8 cellular contexts compared by ENCODE assay signal in genomic region chr6:109094351-109095035, GRCh38. TPM values are rescaled to one million over a fixed set of nuclear protein-coding genes. Genes with fewer than 3 reads are reported as not detected.
DNase-seq lines count a peak whose midpoint lies in the region; TF ChIP-seq lines count a peak whose summit lies in the region.

TSS of gene SESN1 (minus strand) at chr6:109094846. CDS start at chr6:109094073, 773 bp downstream.

- DNase-seq in ELR (ENCODE audit: low read depth) (peak; percentile 97), H4 (ENCODE audit: low spot score) (peak; percentile 85), LNCaP clone FGC (ENCODE audit: low read depth) (peak; percentile 46), SHP77 (lab: John Stamatoyannopoulos, UW) (peak; percentile 52 to 89), fibroblast of the aortic adventitia (ENCODE audit: low read depth) (peak; percentile 89), nephron progenitor cell (peak; percentile 94)
- DNase-seq in activated effector memory CD4-positive, alpha-beta T cell treated with Interleukin-2 at 50 U/mL for 16 hours = peak; percentile 74

- peak within 1 kb of the TSS; percentile 88 for H3K4me3 ChIP-seq in LNCaP clone FGC (ENCODE audit: low read depth, low read length)
- H3K4me3 ChIP-seq in fibroblast of the aortic adventitia (ENCODE audit: low read depth, low read length) = peak within 1 kb of the TSS; percentile 75

- TF ChIP-seq CTCF in LNCaP clone FGC (IDR thresholded peaks at IDR 0.05; ENCODE audit: control insufficient read depth, extremely low read depth, insufficient read depth) = peak; percentile 12; the same call in 1 of the 2 replicates
- TF ChIP-seq CTCF in fibroblast of the aortic adventitia (IDR thresholded peaks at IDR 0.05; ENCODE audit: insufficient read depth, low read length) = no peak
- TF ChIP-seq CTCF in nephron progenitor cell (IDR thresholded peaks at IDR 0.05) = no peak

- H3K4me1 Mint-ChIP-seq in nephron progenitor cell = peaks cover 52% of the 10 kb centered on the region
- H3K4me1 Mint-ChIP-seq in stimulated activated naive CD8-positive, alpha-beta T cell treated with anti-CD3 and anti-CD28 coated beads, Interleukin-15, Interleukin-2, amounts not matched to agents 100 ng/mL and 50 ng/mL, for 24 hours (ENCODE audit: low read depth) = peaks cover 62% of the 10 kb centered on the region

- no peaks in the 10 kb centered on the region for H3K27me3 Mint-ChIP-seq in nephron progenitor cell (ENCODE audit: low read depth, poor library complexity)
- no peaks in the 10 kb centered on the region for H3K27me3 Mint-ChIP-seq in stimulated activated naive CD8-positive, alpha-beta T cell treated with anti-CD3 and anti-CD28 coated beads, Interleukin-15, Interleukin-2, amounts not matched to agents 100 ng/mL and 50 ng/mL, for 24 hours

- H3K36me3 Mint-ChIP-seq in nephron progenitor cell (ENCODE audit: low read depth) = peaks cover 19% of the 10 kb centered on the region
- H3K36me3 Mint-ChIP-seq in stimulated activated naive CD8-positive, alpha-beta T cell treated with anti-CD3 and anti-CD28 coated beads, Interleukin-15, Interleukin-2, amounts not matched to agents 100 ng/mL and 50 ng/mL, for 24 hours (ENCODE audit: low read depth) = peaks cover 6% of the 10 kb centered on the region

- no peaks in the 10 kb centered on the region for H3K9me3 Mint-ChIP-seq in nephron progenitor cell
- no peaks in the 10 kb centered on the region for H3K9me3 Mint-ChIP-seq in stimulated activated naive CD8-positive, alpha-beta T cell treated with anti-CD3 and anti-CD28 coated beads, Interleukin-15, Interleukin-2, amounts not matched to agents 100 ng/mL and 50 ng/mL, for 24 hours

- H3K27ac Mint-ChIP-seq in nephron progenitor cell = peak within 1 kb of the TSS; percentile 100
- H3K27ac Mint-ChIP-seq in stimulated activated naive CD8-positive, alpha-beta T cell treated with anti-CD3 and anti-CD28 coated beads, Interleukin-15, Interleukin-2, amounts not matched to agents 100 ng/mL and 50 ng/mL, for 24 hours = peak within 1 kb of the TSS; percentile 98

- H3K4me3 Mint-ChIP-seq in nephron progenitor cell = peak within 1 kb of the TSS; percentile 95
- peak within 1 kb of the TSS; percentile 95 for H3K4me3 Mint-ChIP-seq in stimulated activated naive CD8-positive, alpha-beta T cell treated with anti-CD3 and anti-CD28 coated beads, Interleukin-15, Interleukin-2, amounts not matched to agents 100 ng/mL and 50 ng/mL, for 24 hours

RNA-seq across cellular contexts. Expression of gene SESN1, which starts in this region (rescaled TPM):
- total RNA-seq in H4 (2014; rRNA removed; shearing (Covaris generic)) = 11.0 and 13.4 TPM in 2 replicates
- 22.7 and 22.8 TPM in 2 replicates for total RNA-seq in fibroblast of the aortic adventitia (ENCODE audit: low replicate concordance)

Comparison
In these comparisons a context has a peak if more than half of its experiments do, and no peak if none do; other contexts are left out.
1. Peak in every context shown above with its lines: DNase-seq and H3K4me3 ChIP-seq.
2. DNase-seq: peak in every context shown above with its lines; median percentile 97 in ELR; 94 in nephron progenitor cell; 89 in fibroblast of the aortic adventitia; 85 in H4; 74 in activated effector memory CD4-positive, alpha-beta T cell treated with Interleukin-2 at 50 U/mL for 16 hours; 70 in SHP77; 46 in LNCaP clone FGC.